ENCODE assay signal across 8 cellular contexts in genomic region chr11:61160487-61161189, GRCh38. TPM values are rescaled to one million over a fixed set of nuclear protein-coding genes. Genes with fewer than 3 reads are reported as not detected.
A peak's percentile ranks its signal among the peaks of the same experiment; 100 is the strongest.
DNase-seq lines count a peak whose midpoint lies in the region; ATAC-seq and TF ChIP-seq lines count a peak whose summit lies in the region.

No MANE protein-coding gene starts in this region.

- no peaks in the 10 kb centered on the region for H3K9me3 ChIP-seq in ectodermal cell (ENCODE audit: control insufficient read depth, low read length)

- peak; percentile 65 for TF ChIP-seq POLR2A in GM18505 (IDR thresholded peaks at IDR 0.05; ENCODE audit: borderline replicate concordance, extremely low read depth, insufficient read depth, insufficient read length)

- peaks cover 26% of the 10 kb centered on the region for H3K36me3 Mint-ChIP-seq in nephron progenitor cell (ENCODE audit: low read depth)

- no peaks in the 10 kb centered on the region for H3K27me3 ChIP-seq in ectodermal cell (ENCODE audit: control insufficient read depth, insufficient read depth, low read length, poor library complexity, severe bottlenecking)

- peaks cover 13% of the 10 kb centered on the region for H3K4me1 ChIP-seq in ectodermal cell (ENCODE audit: control insufficient read depth, insufficient read depth, low read length)

- 27% methylated on average over 25 of the region's 25 CpGs for WGBS in ectodermal cell, 2 experiments

- peak overlapping the region; percentile 83 for H3K4me3 ChIP-seq in ectodermal cell (ENCODE audit: insufficient read depth, low read depth, low read length)

- no peaks in the 10 kb centered on the region for H3K36me3 ChIP-seq in ectodermal cell (ENCODE audit: control insufficient read depth, insufficient read depth, low read length)

- H3K4me1 Mint-ChIP-seq in nephron progenitor cell, result peaks cover 64% of the 10 kb centered on the region

- TF ChIP-seq CTCF in nephron progenitor cell (IDR thresholded peaks at IDR 0.05), result no peak

- peak overlapping the region; percentile 88 for H3K4me3 Mint-ChIP-seq in nephron progenitor cell

- H3K27ac ChIP-seq in ectodermal cell (ENCODE audit: insufficient read depth, low read depth, low read length, poor library complexity, severe bottlenecking), result no peak overlapping the region

- H3K9me3 Mint-ChIP-seq in nephron progenitor cell, result peaks cover 21% of the 10 kb centered on the region

- peak; percentile 61 for DNase-seq in NCI-H748 treated with DMSO at 0.1 percent for 48 hours (lab: John Stamatoyannopoulos, UW)
- DNase-seq in nephron progenitor cell, result no peak
- no peak for DNase-seq in NCI-H1105 (lab: John Stamatoyannopoulos, UW)

- ATAC-seq in GM18505 (IDR thresholded peaks at IDR 0.05; ENCODE audit: unreplicated experiment) (no peak), HG03280 (IDR thresholded peaks at IDR 0.05; ENCODE audit: unreplicated experiment) (no peak), HG03565 (IDR thresholded peaks at IDR 0.05; ENCODE audit: unreplicated experiment) (no peak), GM18519 (IDR thresholded peaks at IDR 0.05; ENCODE audit: low FRiP score, unreplicated experiment) (no peak)

- peaks cover 3% of the 10 kb centered on the region for H3K27me3 Mint-ChIP-seq in nephron progenitor cell (ENCODE audit: low read depth, poor library complexity)

- H3K27ac Mint-ChIP-seq in nephron progenitor cell, result peak overlapping the region; percentile 73

RNA-seq across cellular contexts. Expression of gene VPS37C, which starts 0.6 kb away (rescaled TPM):
- 20.7 TPM for polyA plus RNA-seq in ectodermal cell (2013, experiment 1 of 4)
- polyA plus RNA-seq in ectodermal cell (2013, experiment 2 of 4), result 21.5 TPM
- 16.6 TPM for polyA plus RNA-seq in ectodermal cell (2013, experiment 3 of 4)
- polyA plus RNA-seq in ectodermal cell (2013, experiment 4 of 4), result 17.6 TPM

RNA-seq across cellular contexts. Expression of gene PGA3, which starts 42.7 kb away (rescaled TPM):
- not detected for polyA plus RNA-seq in ectodermal cell (2013, experiment 1 of 4)
- polyA plus RNA-seq in ectodermal cell (2013, experiment 2 of 4), result 0.14 TPM
- not detected for polyA plus RNA-seq in ectodermal cell (2013, experiment 3 of 4)
- polyA plus RNA-seq in ectodermal cell (2013, experiment 4 of 4), result 0.89 TPM

RNA-seq across cellular contexts. Expression of gene CD5, which starts 58.3 kb away (rescaled TPM):
- polyA plus RNA-seq in ectodermal cell (2013, experiment 1 of 4), result not detected
- polyA plus RNA-seq in ectodermal cell (2013, experiment 2 of 4), result not detected
- polyA plus RNA-seq in ectodermal cell (2013, experiment 3 of 4), result not detected
- polyA plus RNA-seq in ectodermal cell (2013, experiment 4 of 4), result not detected
